13 cellular contexts compared by ENCODE assay signal in the genomic region with DNA sequence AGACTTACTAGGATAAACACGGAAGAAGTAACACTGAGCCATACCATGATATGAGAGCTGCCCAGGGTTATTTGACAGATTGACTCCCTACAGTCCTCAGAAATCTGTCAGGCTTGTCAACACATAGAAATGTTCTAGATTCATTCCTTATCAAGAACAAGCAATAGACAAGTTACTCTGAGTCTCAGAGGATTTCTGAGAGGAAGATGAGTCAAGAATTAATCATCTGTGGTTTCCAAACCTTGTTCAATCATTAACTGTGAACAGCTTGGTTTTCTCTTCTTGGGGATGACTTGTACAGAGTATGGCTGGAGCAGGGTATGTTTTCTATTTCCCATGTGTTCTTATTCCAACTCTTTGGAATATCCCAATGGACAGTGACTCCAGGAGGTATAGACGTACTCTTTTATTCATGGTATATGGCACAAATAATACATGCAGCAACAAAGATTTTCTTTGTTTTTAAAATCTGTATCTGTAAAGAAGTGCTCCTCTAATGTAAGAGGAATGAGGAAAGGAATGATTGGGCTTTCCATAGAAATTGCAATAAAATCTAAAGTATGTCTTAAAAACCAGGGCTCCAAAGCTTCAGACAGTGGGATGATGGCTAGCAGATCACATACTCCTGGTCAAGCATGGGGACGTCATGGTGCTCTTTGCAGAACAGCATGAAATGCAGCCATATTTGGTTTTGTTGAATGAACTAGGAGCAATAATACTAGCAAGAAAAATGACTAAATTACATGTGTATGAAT. TPM values are rescaled to one million over a fixed set of nuclear protein-coding genes. Genes with fewer than 3 reads are reported as not detected.
DNase-seq lines count a peak whose midpoint lies in the region; ATAC-seq, FAIRE-seq and TF ChIP-seq lines count a peak whose summit lies in the region.
"Had no signal": no experiment of that assay in that cellular context is flagged by ENCODE, and none has a peak within 500 bp of the region (broad histone marks: within the 10 kb centered on the region; RNA-seq: fewer than 3 reads in every experiment).

No MANE protein-coding gene starts in this region.

- peaks cover 12% of the 10 kb centered on the region for H3K4me1 Mint-ChIP-seq in activated CD4-positive, alpha-beta memory T cell treated with anti-CD3 and anti-CD28 coated beads, Interleukin-2, amount 10 ng/mL, durations not matched to agents 7 days and 5 days
- H3K4me1 Mint-ChIP-seq: brain had no signal

- no peak overlapping the region for H3K9ac ChIP-seq in kidney (ENCODE audit: low read length in 2 of 2)

- H3K9me3 Mint-ChIP-seq in activated CD4-positive, alpha-beta memory T cell treated with anti-CD3 and anti-CD28 coated beads, Interleukin-2, amount 10 ng/mL, durations not matched to agents 7 days and 5 days = no peaks in the 10 kb centered on the region
- H3K9me3 Mint-ChIP-seq: brain; naive thymus-derived CD4-positive, alpha-beta T cell; stimulated activated naive CD8-positive, alpha-beta T cell treated with anti-CD3 and anti-CD28 coated beads, Interleukin-15, Interleukin-2, amounts not matched to agents 100 ng/mL and 50 ng/mL, for 24 hours had no signal

- POLR2A ChIA-PET in activated CD4-positive, alpha-beta memory T cell treated with anti-CD3 and anti-CD28 coated beads, Interleukin-2, amount 10 ng/mL, durations not matched to agents 7 days and 5 days (lab: Charles Lee) = interaction anchor here (3.2 kb wide), 1 partner anchor 11 kb away, joined by 20 read pairs; a partner anchor contains a TSS

- WGBS in mesodermal cell (ENCODE audit: insufficient coverage in 2 of 2), 2 experiments = 86% methylated on average over 1 of the region's 3 CpGs; no CpG with 5 or more reads in 1 of the 2 experiments

- peaks cover 3% of the 10 kb centered on the region for H3K4me1 ChIP-seq in mesodermal cell (ENCODE audit: control insufficient read depth, insufficient read depth, low read length, poor library complexity, severe bottlenecking)
- H3K4me1 ChIP-seq in kidney (ENCODE audit: control insufficient read depth in 1 of 2, insufficient read depth in 1 of 2, low read depth in 1 of 2, low read length in 2 of 2) = no peaks in the 10 kb centered on the region

- H3K4me3 Mint-ChIP-seq in activated CD4-positive, alpha-beta memory T cell treated with anti-CD3 and anti-CD28 coated beads, Interleukin-2, amount 10 ng/mL, durations not matched to agents 7 days and 5 days = no peak overlapping the region
- H3K4me3 Mint-ChIP-seq: brain; naive thymus-derived CD4-positive, alpha-beta T cell; stimulated activated naive CD8-positive, alpha-beta T cell treated with anti-CD3 and anti-CD28 coated beads, Interleukin-15, Interleukin-2, amounts not matched to agents 100 ng/mL and 50 ng/mL, for 24 hours had no signal

- peaks cover 11% of the 10 kb centered on the region for H3K27me3 Mint-ChIP-seq in activated CD4-positive, alpha-beta memory T cell treated with anti-CD3 and anti-CD28 coated beads, Interleukin-2, amount 10 ng/mL, durations not matched to agents 7 days and 5 days

- no peaks in the 10 kb centered on the region for H3K36me3 ChIP-seq in mesodermal cell (ENCODE audit: control insufficient read depth, insufficient read depth, low read length)
- no peaks in the 10 kb centered on the region for H3K36me3 ChIP-seq in kidney (ENCODE audit: control insufficient read depth in 1 of 2, insufficient read depth in 2 of 2, low read length in 2 of 2)

- ATAC-seq in GM18870 (IDR thresholded peaks at IDR 0.05; ENCODE audit: unreplicated experiment) (peak; percentile 93), HG02759 (IDR thresholded peaks at IDR 0.05; ENCODE audit: unreplicated experiment) (peak; percentile 99)
- ATAC-seq: naive thymus-derived CD4-positive, alpha-beta T cell; Right ventricle myocardium inferior had no signal

- TF ChIP-seq CTCF in kidney (IDR thresholded peaks at IDR 0.05; ENCODE audit: borderline replicate concordance, extremely low read depth, insufficient read depth) = no peak

- no peak overlapping the region for H3K4me3 ChIP-seq in mesodermal cell (ENCODE audit: extremely low read depth, insufficient read depth, low read length, poor library complexity, severe bottlenecking)
- no peak overlapping the region for H3K4me3 ChIP-seq in kidney (ENCODE audit: low read length in 2 of 2)

- CTCF ChIA-PET in activated CD4-positive, alpha-beta memory T cell treated with anti-CD3 and anti-CD28 coated beads, Interleukin-2, amount 10 ng/mL, durations not matched to agents 7 days and 5 days (lab: Charles Lee) = interaction anchor here (1.6 to 2.9 kb wide), 2 partner anchors 11 to 13 kb away, joined by 3 to 14 read pairs; a partner anchor contains a TSS

- intact Hi-C loops in kidney (cut with DNase I) = no loop called here

- peak; percentile 99 for DNase-seq in RCC 7860 (ENCODE audit: low spot score)
- no peak for DNase-seq in NCI-H2081 treated with DMSO at 0.1 percent for 48 hours (lab: John Stamatoyannopoulos, UW)
- no peak for DNase-seq in activated CD4-positive, alpha-beta memory T cell treated with anti-CD3 and anti-CD28 coated beads, Interleukin-2, amount 10 ng/mL, durations not matched to agents 7 days and 5 days
- no peak for DNase-seq in kidney
- no peak for DNase-seq in Ammon's horn (ENCODE audit: low spot score)
- DNase-seq: naive thymus-derived CD4-positive, alpha-beta T cell had no signal

- peak; percentile 100 for FAIRE-seq in RCC 7860 (lab: Jason Lieb, UNC)
- no peak for FAIRE-seq in kidney (lab: Jason Lieb, UNC)
- FAIRE-seq: H1 had no signal

- peak overlapping the region; percentile 72 for H3K27ac ChIP-seq in mesodermal cell (ENCODE audit: low read depth, low read length, severe bottlenecking)
- no peak overlapping the region for H3K27ac ChIP-seq in kidney (ENCODE audit: low read depth in 2 of 2, low read length in 2 of 2)

- H3K36me3 Mint-ChIP-seq in activated CD4-positive, alpha-beta memory T cell treated with anti-CD3 and anti-CD28 coated beads, Interleukin-2, amount 10 ng/mL, durations not matched to agents 7 days and 5 days (ENCODE audit: low read depth) = no peaks in the 10 kb centered on the region
- H3K36me3 Mint-ChIP-seq: brain had no signal

- H3K9me3 ChIP-seq in mesodermal cell (ENCODE audit: control insufficient read depth, low read length) (no peaks in the 10 kb centered on the region), kidney (ENCODE audit: control insufficient read depth in 1 of 2, low read length in 2 of 2) (no peaks in the 10 kb centered on the region)

- no peak overlapping the region for H3K27ac Mint-ChIP-seq in activated CD4-positive, alpha-beta memory T cell treated with anti-CD3 and anti-CD28 coated beads, Interleukin-2, amount 10 ng/mL, durations not matched to agents 7 days and 5 days
- H3K27ac Mint-ChIP-seq: brain; naive thymus-derived CD4-positive, alpha-beta T cell; stimulated activated naive CD8-positive, alpha-beta T cell treated with anti-CD3 and anti-CD28 coated beads, Interleukin-15, Interleukin-2, amounts not matched to agents 100 ng/mL and 50 ng/mL, for 24 hours had no signal

RNA-seq across cellular contexts. Expression of a gene that starts 11.9 kb away (rescaled TPM):
- polyA plus RNA-seq in mesodermal cell (2013, experiment 1 of 2) = 8.2 TPM
- 11.4 TPM for polyA plus RNA-seq in mesodermal cell (2013, experiment 2 of 2)
- 10 to 100 TPM; 17.8 to 18.7 TPM for total RNA-seq in activated CD4-positive, alpha-beta memory T cell treated with anti-CD3 and anti-CD28 coated beads, Interleukin-2, amount 10 ng/mL, durations not matched to agents 7 days and 5 days
- total RNA-seq in kidney = 9.3 TPM
- polyA plus RNA-seq in kidney (ENCODE audit: insufficient read depth, low read depth, low replicate concordance) = 7.3 TPM

RNA-seq across cellular contexts. Expression of a gene that starts 24.4 kb away (rescaled TPM):
- polyA plus RNA-seq in mesodermal cell (2013, experiment 1 of 2) = 0.15 TPM
- 0.15 TPM for polyA plus RNA-seq in mesodermal cell (2013, experiment 2 of 2)
- not detected for total RNA-seq in activated CD4-positive, alpha-beta memory T cell treated with anti-CD3 and anti-CD28 coated beads, Interleukin-2, amount 10 ng/mL, durations not matched to agents 7 days and 5 days
- total RNA-seq in kidney = 10.8 TPM
- 0.58 TPM for polyA plus RNA-seq in kidney (ENCODE audit: insufficient read depth, low read depth, low replicate concordance)
- total RNA-seq: naive thymus-derived CD4-positive, alpha-beta T cell had no signal
- polyA plus RNA-seq: naive thymus-derived CD4-positive, alpha-beta T cell had no signal

Comparison
In these comparisons a context has a peak if more than half of its experiments do, and no peak if none do; other contexts are left out.
1. RNA of a gene that starts 24.4 kb away (total RNA-seq): 10.8 TPM in kidney (single experiment); not detected in activated CD4-positive, alpha-beta memory T cell treated with anti-CD3 and anti-CD28 coated beads, Interleukin-2, amount 10 ng/mL, durations not matched to agents 7 days and 5 days; every median in the first group is over 10 times any median in the second.